In the genomic region with DNA sequence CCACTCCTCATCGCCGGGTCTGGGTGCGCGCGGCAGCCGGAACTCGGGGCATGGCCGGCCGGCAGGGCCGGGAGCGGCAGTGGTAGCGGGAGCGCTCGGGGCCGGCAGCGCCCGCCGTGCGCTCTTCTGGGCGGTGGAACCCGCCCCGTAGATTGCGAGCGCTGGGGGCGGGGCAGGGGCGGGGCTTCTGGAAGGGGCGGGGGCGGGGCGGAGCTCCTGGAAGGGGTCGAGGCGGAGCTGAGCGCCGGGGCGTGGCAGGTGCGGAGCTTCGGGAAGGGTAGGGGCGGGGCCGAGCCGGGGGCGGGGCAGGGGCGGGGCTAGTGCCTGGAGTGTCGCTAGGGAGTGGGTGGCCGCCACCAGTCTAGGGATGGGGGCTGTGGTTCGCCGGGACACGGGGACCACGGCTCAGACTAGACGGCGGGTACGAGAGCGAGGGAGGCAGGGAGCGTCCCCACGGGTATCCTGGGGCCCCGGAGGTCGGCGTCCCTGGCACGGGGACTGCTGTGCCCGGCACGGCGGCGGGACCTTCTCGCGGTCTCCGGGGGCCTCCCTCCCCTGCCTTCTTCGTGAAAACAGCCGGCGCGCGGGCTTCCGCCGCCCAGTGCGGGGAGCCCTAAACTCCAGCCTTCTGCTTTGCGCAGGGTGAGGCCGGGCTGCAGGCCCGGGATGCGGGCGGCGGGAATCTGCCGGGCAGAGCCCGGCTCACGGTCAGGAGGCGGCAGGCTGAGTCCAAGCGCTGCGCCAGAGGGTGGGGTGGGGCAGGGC, we compare ENCODE assay signal across 8 cellular contexts. TPM values are rescaled to one million over a fixed set of nuclear protein-coding genes. Genes with fewer than 3 reads are reported as not detected.
DNase-seq lines count a peak whose midpoint lies in the region; ATAC-seq and FAIRE-seq lines count a peak whose summit lies in the region.

A gene (minus strand): TSS at position 128 of the 765 bp plus-strand sequence. CDS start 117 bp downstream, at position 11.

- H3K36me3 ChIP-seq in HUES64 (ENCODE audit: insufficient read depth, low read length): no peaks in the 10 kb centered on the region

- no peak for FAIRE-seq in frontal cortex (lab: Jason Lieb, UNC)

- no peak within 1 kb of the TSS for H3K27ac ChIP-seq in HUES64 (ENCODE audit: low read depth, low read length)

- peak within 1 kb of the TSS; percentile 86 for H3K4me3 ChIP-seq in HUES64 (ENCODE audit: low read length)

- H3K4me1 ChIP-seq in HUES64 (ENCODE audit: insufficient read depth, low read length): no peaks in the 10 kb centered on the region

- DNase-seq in DMS153 treated with DMSO at 0.1 percent for 48 hours (lab: John Stamatoyannopoulos, UW; ENCODE audit: unreplicated experiment) (peak; percentile 55), SK-MEL-5 (ENCODE audit: low read depth, low spot score) (peak; percentile 83), frontal cortex (ENCODE audit: low spot score in 2 of 2) (peak; percentile 100), non-pigmented ciliary epithelial cell (ENCODE audit: low read depth) (peak; percentile 42), stromal cell of bone marrow (ENCODE audit: low read depth) (peak; percentile 76)
- peak; percentile 90 to 97 (median 96) for DNase-seq in activated naive CD4-positive, alpha-beta T cell (lab: John Stamatoyannopoulos, UW)

- peaks cover 59% of the 10 kb centered on the region for H3K27me3 ChIP-seq in HUES64 (ENCODE audit: insufficient read depth, low read length)

- peak; percentile 78 for ATAC-seq in GM21515 (IDR thresholded peaks at IDR 0.05; ENCODE audit: unreplicated experiment)

- H3K9me3 ChIP-seq in HUES64 (ENCODE audit: insufficient read depth, low read depth, low read length): no peaks in the 10 kb centered on the region

- WGBS in HUES64: 1% methylated on average over 83 of the region's 84 CpGs

- in situ Hi-C loops in SK-MEL-5 (cut with HindIII; ENCODE audit: low pct_unique_long_range_greater_than_20kb, low sequenced_read_pairs): no loop called here

- peak within 1 kb of the TSS; percentile 59; the same call in 1 of the 2 replicates for H3K9ac ChIP-seq in HUES64 (ENCODE audit: low read depth, low read length)

RNA-seq across cellular contexts. Expression of the gene that starts here (rescaled TPM):
- polyA plus RNA-seq in HUES64 (2013, experiment 1 of 2): 10.8 TPM
- 14.0 TPM for polyA plus RNA-seq in HUES64 (2013, experiment 2 of 2)
- 6.6 and 7.6 TPM in 2 replicates for total RNA-seq in SK-MEL-5 (2014; rRNA removed; shearing (Covaris generic))
- 12.8 and 14.1 TPM in 2 replicates for polyA plus RNA-seq in SK-MEL-5 (2015; cell fraction: cytosol; rRNA removed)
- 9.9 and 11.9 TPM in 2 replicates for polyA plus RNA-seq in SK-MEL-5 (2015; cell fraction: nucleus; rRNA removed)
- total RNA-seq in frontal cortex: 25.3 TPM

Comparison
In these comparisons a context has a peak if more than half of its experiments do, and no peak if none do; other contexts are left out.
1. DNase-seq: peak in every context shown above with its lines; median percentile 100 in frontal cortex; 96 in activated naive CD4-positive, alpha-beta T cell; 83 in SK-MEL-5; 76 in stromal cell of bone marrow; 55 in DMS153 treated with DMSO at 0.1 percent for 48 hours; 42 in non-pigmented ciliary epithelial cell.